ENCODE assay signal across 16 cellular contexts in the genomic region with DNA sequence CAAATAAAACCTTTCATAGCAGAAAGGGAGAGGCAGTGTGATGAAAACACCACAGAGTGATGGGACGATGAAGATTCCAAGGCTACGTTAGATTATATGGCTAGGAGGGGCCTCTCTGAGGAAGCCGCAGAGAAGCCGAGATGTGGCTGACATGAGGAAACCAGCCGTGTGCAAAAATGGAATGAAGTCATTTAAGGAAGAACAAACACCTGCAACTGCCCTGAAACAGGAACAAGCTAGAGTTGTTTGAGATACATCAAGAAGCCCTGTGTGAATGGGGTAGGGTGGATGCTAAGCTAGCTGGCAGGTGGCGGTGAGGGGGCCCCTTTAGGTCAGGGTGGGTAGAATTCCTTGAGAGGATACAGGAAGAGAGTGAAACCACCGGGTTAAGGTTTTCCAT.
DNase-seq lines count a peak whose midpoint lies in the region; ATAC-seq and TF ChIP-seq lines count a peak whose summit lies in the region.
"Had no signal": no experiment of that assay in that cellular context is flagged by ENCODE, and none has a peak within 500 bp of the region (broad histone marks: within the 10 kb centered on the region; RNA-seq: fewer than 3 reads in every experiment).

No MANE protein-coding gene starts in this region.

- H3K27me3 ChIP-seq in neutrophil = no peaks in the 10 kb centered on the region
- H3K27me3 ChIP-seq: foreskin keratinocyte had no signal

- H3K4me3 ChIP-seq in neutrophil (ENCODE audit: low read depth in 1 of 2, low read length in 1 of 2) = peak overlapping the region; percentile 31 to 41
- H3K4me3 ChIP-seq: SK-N-MC had no signal

- H3K27ac ChIP-seq in neutrophil = peak overlapping the region; percentile 91
- H3K27ac ChIP-seq: foreskin keratinocyte, SK-N-MC had no signal

- TF ChIP-seq CTCF in neutrophil (IDR thresholded peaks at IDR 0.05) = no peak

- DNase-seq in NCI-H146 (lab: John Stamatoyannopoulos, UW) (peak; percentile 21), NCI-H146 treated with DMSO at 0.1 percent for 48 hours (lab: John Stamatoyannopoulos, UW; ENCODE audit: unreplicated experiment) (no peak), SKM-1 (lab: John Stamatoyannopoulos, UW; ENCODE audit: unreplicated experiment) (peak; percentile 56), activated T-cell treated with anti-CD3 and anti-CD28 coated beads for 4 hours (no peak), NCI-H446 treated with DMSO at 0.1 percent for 48 hours (lab: John Stamatoyannopoulos, UW) (no peak)
- DNase-seq: 8988T; foreskin keratinocyte; mammary epithelial cell; occipital lobe; stimulated activated CD4-positive, alpha-beta T cell treated with anti-CD3 and anti-CD28 coated beads, Interleukin-4, amount 100 ng/mL, for 1 hour had no signal

- peaks cover 31 to 44% of the 10 kb centered on the region in 2 experiments for H3K4me1 ChIP-seq in neutrophil (ENCODE audit: control insufficient read depth in 1 of 2, insufficient read depth in 1 of 2, low read depth in 1 of 2, low read length in 1 of 2)
- H3K4me1 ChIP-seq: foreskin keratinocyte had no signal

- no peaks in the 10 kb centered on the region for H3K9me3 ChIP-seq in neutrophil

- ATAC-seq in HG02884 (IDR thresholded peaks at IDR 0.05; ENCODE audit: unreplicated experiment) (peak; percentile 68), GM21360 (IDR thresholded peaks at IDR 0.05; ENCODE audit: unreplicated experiment) (no peak)
- ATAC-seq: foreskin keratinocyte, HCT116, sciatic nerve had no signal

- H3K36me3 ChIP-seq in neutrophil = no peaks in the 10 kb centered on the region

Comparison
In these comparisons a context has a peak if more than half of its experiments do, and no peak if none do; other contexts are left out.
1. DNase-seq: peak in NCI-H146 (single experiment) and SKM-1 (single experiment); none in NCI-H146 treated with DMSO at 0.1 percent for 48 hours (single experiment), activated T-cell treated with anti-CD3 and anti-CD28 coated beads for 4 hours (single experiment) and NCI-H446 treated with DMSO at 0.1 percent for 48 hours (single experiment).